In the genomic region with DNA sequence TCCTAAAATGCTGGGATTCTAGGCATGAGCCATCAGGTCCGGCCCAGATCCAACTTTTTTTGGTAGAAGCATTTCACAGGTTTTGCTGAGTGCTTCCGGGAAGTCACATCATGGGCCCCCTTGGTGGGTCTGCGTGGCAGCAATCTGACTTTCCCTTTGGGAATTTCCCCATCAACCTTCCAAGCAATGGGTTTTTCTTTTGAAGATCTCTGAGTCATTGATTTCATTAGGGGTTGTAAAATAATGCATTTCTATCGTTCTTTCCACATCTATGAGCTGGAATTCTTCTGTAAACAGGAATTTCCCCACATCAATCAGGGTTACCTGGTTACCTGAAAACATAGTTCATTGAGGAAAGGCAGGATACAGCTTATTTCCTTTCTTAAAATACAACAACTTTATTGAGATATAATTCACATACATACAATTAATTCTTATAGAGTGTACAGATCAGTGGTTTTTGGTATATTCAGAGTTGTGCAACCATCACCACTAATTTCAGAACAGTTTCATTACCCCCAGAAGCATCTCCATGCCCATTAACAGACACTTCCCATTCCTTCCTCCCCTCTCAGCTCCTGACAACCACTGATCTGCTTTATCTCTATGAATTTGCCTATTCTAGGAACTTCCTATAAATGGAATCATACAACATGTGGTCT, we compare ENCODE assay signal across 1 cellular context.
TF ChIP-seq lines count a peak whose summit lies in the region.

No MANE protein-coding gene starts in this region.

TF ChIP-seq in K562, 482 proteins besides CTCF, POLR2A, EP300 and RAD21:
- TF ChIP-seq, protein P1, sequence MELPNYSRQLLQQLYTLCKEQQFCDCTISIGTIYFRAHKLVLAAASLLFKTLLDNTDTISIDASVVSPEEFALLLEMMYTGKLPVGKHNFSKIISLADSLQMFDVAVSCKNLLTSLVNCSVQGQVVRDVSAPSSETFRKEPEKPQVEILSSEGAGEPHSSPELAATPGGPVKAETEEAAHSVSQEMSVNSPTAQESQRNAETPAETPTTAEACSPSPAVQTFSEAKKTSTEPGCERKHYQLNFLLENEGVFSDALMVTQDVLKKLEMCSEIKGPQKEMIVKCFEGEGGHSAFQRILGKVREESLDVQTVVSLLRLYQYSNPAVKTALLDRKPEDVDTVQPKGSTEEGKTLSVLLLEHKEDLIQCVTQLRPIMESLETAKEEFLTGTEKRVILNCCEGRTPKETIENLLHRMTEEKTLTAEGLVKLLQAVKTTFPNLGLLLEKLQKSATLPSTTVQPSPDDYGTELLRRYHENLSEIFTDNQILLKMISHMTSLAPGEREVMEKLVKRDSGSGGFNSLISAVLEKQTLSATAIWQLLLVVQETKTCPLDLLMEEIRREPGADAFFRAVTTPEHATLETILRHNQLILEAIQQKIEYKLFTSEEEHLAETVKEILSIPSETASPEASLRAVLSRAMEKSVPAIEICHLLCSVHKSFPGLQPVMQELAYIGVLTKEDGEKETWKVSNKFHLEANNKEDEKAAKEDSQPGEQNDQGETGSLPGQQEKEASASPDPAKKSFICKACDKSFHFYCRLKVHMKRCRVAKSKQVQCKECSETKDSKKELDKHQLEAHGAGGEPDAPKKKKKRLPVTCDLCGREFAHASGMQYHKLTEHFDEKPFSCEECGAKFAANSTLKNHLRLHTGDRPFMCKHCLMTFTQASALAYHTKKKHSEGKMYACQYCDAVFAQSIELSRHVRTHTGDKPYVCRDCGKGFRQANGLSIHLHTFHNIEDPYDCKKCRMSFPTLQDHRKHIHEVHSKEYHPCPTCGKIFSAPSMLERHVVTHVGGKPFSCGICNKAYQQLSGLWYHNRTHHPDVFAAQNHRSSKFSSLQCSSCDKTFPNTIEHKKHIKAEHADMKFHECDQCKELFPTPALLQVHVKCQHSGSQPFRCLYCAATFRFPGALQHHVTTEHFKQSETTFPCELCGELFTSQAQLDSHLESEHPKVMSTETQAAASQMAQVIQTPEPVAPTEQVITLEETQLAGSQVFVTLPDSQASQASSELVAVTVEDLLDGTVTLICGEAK (IDR thresholded peaks at IDR 0.05): peak; percentile 79
- TF ChIP-seq, protein P1 (CRISPR knock-in tag; IDR thresholded peaks at IDR 0.05): no peak
- TF ChIP-seq SUPT5H (IDR thresholded peaks at IDR 0.05): no peak
TF ChIP-seq in K562: peak in this region for 1.
